ENCODE assay signal across 1 cellular context in genomic region chr10:118595598-118596425, GRCh38.
A peak's percentile ranks its signal among the peaks of the same experiment; 100 is the strongest.
TF ChIP-seq lines count a peak whose summit lies in the region.

PRLHR (minus strand) TSS chr10:118595648; CDS start chr10:118595244, 404 bp downstream.

TF ChIP-seq in HepG2, 621 proteins besides CTCF, POLR2A, EP300 and RAD21 (continued from another document and continues in another):
- TF ChIP-seq FOSL1 (CRISPR knock-in tag; IDR thresholded peaks at IDR 0.05; ENCODE audit: borderline replicate concordance) = no peak
- no peak for TF ChIP-seq ZNF337 (CRISPR knock-in tag; IDR thresholded peaks at IDR 0.05; ENCODE audit: borderline replicate concordance, low read depth)
- TF ChIP-seq ZBTB38 (CRISPR knock-in tag; IDR thresholded peaks at IDR 0.05) = peak; percentile 24; the same call in 1 of the 2 replicates
- no peak for TF ChIP-seq TRIM24 (CRISPR knock-in tag; IDR thresholded peaks at IDR 0.05)
- TF ChIP-seq WIZ (CRISPR knock-in tag; IDR thresholded peaks at IDR 0.05) = peak; percentile 94
- no peak for TF ChIP-seq ATF4 (CRISPR knock-in tag; IDR thresholded peaks at IDR 0.05)
- peak; percentile 51; the same call in 1 of the 2 replicates for TF ChIP-seq ZSCAN9 (CRISPR knock-in tag; IDR thresholded peaks at IDR 0.05; ENCODE audit: borderline replicate concordance)
- no peak for TF ChIP-seq FOXP4 (CRISPR knock-in tag; IDR thresholded peaks at IDR 0.05)
- TF ChIP-seq HMGXB4 (CRISPR knock-in tag; IDR thresholded peaks at IDR 0.05; ENCODE audit: borderline replicate concordance in 1 of 2, low read depth in 1 of 2) = no peak
- TF ChIP-seq ZNF282 (IDR thresholded peaks at IDR 0.05; ENCODE audit: partially characterized antibody) = no peak
- TF ChIP-seq PATZ1 (CRISPR knock-in tag; IDR thresholded peaks at IDR 0.05) = 0 out of 2 replicates have a peak, but pooled peaks have one; percentile 18
- 0 out of 2 replicates have a peak, but pooled peaks have one; percentile 56 for TF ChIP-seq ZNF263 (CRISPR knock-in tag; IDR thresholded peaks at IDR 0.05)
- TF ChIP-seq PRDM4 (CRISPR knock-in tag; IDR thresholded peaks at IDR 0.05; ENCODE audit: borderline replicate concordance) = no peak
- no peak for TF ChIP-seq MED1 (CRISPR knock-in tag; IDR thresholded peaks at IDR 0.05)
- no peak for TF ChIP-seq ZNF629 (CRISPR knock-in tag; conservative IDR thresholded peaks at IDR 0.05)
- TF ChIP-seq ZFP90 (CRISPR knock-in tag; IDR thresholded peaks at IDR 0.05; ENCODE audit: borderline replicate concordance) = no peak
- no peak for TF ChIP-seq ZNF274 (CRISPR knock-in tag; IDR thresholded peaks at IDR 0.05)
- no peak for TF ChIP-seq MBNL3 (CRISPR knock-in tag; conservative IDR thresholded peaks at IDR 0.05)
- no peak for TF ChIP-seq ZNF234 (CRISPR knock-in tag; conservative IDR thresholded peaks at IDR 0.05)
- TF ChIP-seq ZFP36L1 (CRISPR knock-in tag; IDR thresholded peaks at IDR 0.05) = no peak
- TF ChIP-seq PPARG (CRISPR knock-in tag; conservative IDR thresholded peaks at IDR 0.05) = no peak
- TF ChIP-seq TERF1 (CRISPR knock-in tag; IDR thresholded peaks at IDR 0.05) = no peak
- no peak for TF ChIP-seq ZXDC (CRISPR knock-in tag; IDR thresholded peaks at IDR 0.05)
- TF ChIP-seq CREB1 (IDR thresholded peaks at IDR 0.05) = no peak
- TF ChIP-seq CREB1 (CRISPR knock-in tag; IDR thresholded peaks at IDR 0.05) = no peak
- no peak for TF ChIP-seq ZBTB46 (CRISPR knock-in tag; IDR thresholded peaks at IDR 0.05; ENCODE audit: borderline replicate concordance)
- TF ChIP-seq HIVEP1 (CRISPR knock-in tag; IDR thresholded peaks at IDR 0.05) = peak; percentile 52; the same call in 1 of the 2 replicates
- TF ChIP-seq SMAD3 (CRISPR knock-in tag; IDR thresholded peaks at IDR 0.05) = no peak
- no peak for TF ChIP-seq CREB3 (CRISPR knock-in tag; IDR thresholded peaks at IDR 0.05)
- no peak for TF ChIP-seq CAMTA2 (CRISPR knock-in tag; IDR thresholded peaks at IDR 0.05; ENCODE audit: borderline replicate concordance)
- peak; percentile 42; the same call in 1 of the 2 replicates for TF ChIP-seq ZNF574 (CRISPR knock-in tag; IDR thresholded peaks at IDR 0.05)
- no peak for TF ChIP-seq SP5 (CRISPR knock-in tag; IDR thresholded peaks at IDR 0.05; ENCODE audit: borderline replicate concordance, low read depth)
- TF ChIP-seq MXD1 (CRISPR knock-in tag; IDR thresholded peaks at IDR 0.05) = 0 out of 2 replicates have a peak, but pooled peaks have one; percentile 36
- no peak for TF ChIP-seq ZNF253 (CRISPR knock-in tag; IDR thresholded peaks at IDR 0.05; ENCODE audit: borderline replicate concordance)
- no peak for TF ChIP-seq PRPF4 (IDR thresholded peaks at IDR 0.05; ENCODE audit: low read depth, low read length, poor library complexity, severe bottlenecking)
- no peak; the same call in 1 of the 2 replicates for TF ChIP-seq ZNF160 (CRISPR knock-in tag; IDR thresholded peaks at IDR 0.05)
- no peak for TF ChIP-seq ZNF597 (CRISPR knock-in tag; IDR thresholded peaks at IDR 0.05)
